In the genomic region with DNA sequence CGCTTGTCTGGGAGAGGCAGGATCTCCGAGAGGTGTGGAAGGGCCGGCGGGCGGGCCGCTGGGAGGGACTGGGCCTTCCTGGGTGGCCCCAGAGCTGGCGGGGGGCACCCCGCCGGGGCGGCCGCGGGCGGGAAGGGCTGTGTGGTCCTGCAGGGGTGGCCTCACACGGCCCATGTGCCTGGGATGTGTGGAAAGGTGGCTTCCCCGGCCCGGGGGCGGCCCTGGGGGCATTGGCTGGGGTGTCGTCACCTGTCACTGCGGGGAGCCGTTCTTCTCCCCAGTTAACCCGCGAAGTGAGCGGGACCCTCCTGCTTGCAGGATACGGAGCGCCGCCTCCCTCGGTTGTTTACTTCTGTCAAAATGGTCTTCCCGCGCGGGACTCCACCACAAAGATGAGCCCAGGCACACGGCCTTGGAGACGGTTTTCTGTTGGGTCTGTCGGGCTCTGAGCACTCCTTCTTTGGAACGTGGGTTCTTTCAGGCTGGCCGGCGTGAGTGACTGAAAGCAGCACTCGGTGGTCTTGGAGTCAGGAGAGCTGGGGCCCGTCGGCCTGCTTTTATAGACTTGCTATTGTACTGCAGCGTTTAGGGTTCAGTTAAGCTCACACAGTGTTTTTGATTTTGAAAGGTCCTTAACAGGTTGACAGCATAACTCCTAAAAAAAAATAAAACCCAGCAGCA, we compare ENCODE assay signal across 1 cellular context.
TF ChIP-seq lines count a peak whose summit lies in the region.

No MANE protein-coding gene starts in this region.

TF ChIP-seq in HepG2, 621 proteins besides CTCF, POLR2A, EP300 and RAD21 (continued from another document):
- peak; percentile 26; the same call in 1 of the 2 replicates for TF ChIP-seq FOXK1 (CRISPR knock-in tag; IDR thresholded peaks at IDR 0.05; ENCODE audit: borderline replicate concordance, low read depth)
- no peak for TF ChIP-seq NAIF1 (CRISPR knock-in tag; IDR thresholded peaks at IDR 0.05; ENCODE audit: borderline replicate concordance)
- peak; percentile 41; the same call in 1 of the 2 replicates for TF ChIP-seq ZNF446 (CRISPR knock-in tag; IDR thresholded peaks at IDR 0.05)
- TF ChIP-seq TMF1 (CRISPR knock-in tag; IDR thresholded peaks at IDR 0.05; ENCODE audit: low read depth), result 0 out of 2 replicates have a peak, but pooled peaks have one; percentile 3
- TF ChIP-seq ZFP82 (CRISPR knock-in tag; IDR thresholded peaks at IDR 0.05; ENCODE audit: borderline replicate concordance), result 0 out of 2 replicates have a peak, but pooled peaks have one; percentile 25
TF ChIP-seq in HepG2: peak in this region for 42.
